Comparison of ENCODE assay signal across 1 cellular context in genomic region chr20:32820000-32820697, GRCh38.
TF ChIP-seq lines count a peak whose summit lies in the region.

No MANE protein-coding gene starts in this region.

TF ChIP-seq in HepG2, 621 proteins besides CTCF, POLR2A, EP300 and RAD21 (continued from another document and continues in another):
- TF ChIP-seq ZNF800 (CRISPR knock-in tag; IDR thresholded peaks at IDR 0.05) (no peak), NFKB2 (CRISPR knock-in tag; IDR thresholded peaks at IDR 0.05; ENCODE audit: borderline replicate concordance) (0 out of 2 replicates have a peak, but pooled peaks have one; percentile 22), ZNF773 (CRISPR knock-in tag; IDR thresholded peaks at IDR 0.05; ENCODE audit: borderline replicate concordance) (peak; percentile 43; the same call in 1 of the 2 replicates), ZBTB25 (CRISPR knock-in tag; IDR thresholded peaks at IDR 0.05) (peak; percentile 66; the same call in 1 of the 2 replicates), SMAD1 (CRISPR knock-in tag; IDR thresholded peaks at IDR 0.05; ENCODE audit: borderline replicate concordance, low read depth) (peak; percentile 82; the same call in 1 of the 2 replicates), CHCHD3 (CRISPR knock-in tag; IDR thresholded peaks at IDR 0.05) (peak; percentile 87; the same call in 1 of the 2 replicates), CBFB (CRISPR knock-in tag; IDR thresholded peaks at IDR 0.05) (0 out of 2 replicates have a peak, but pooled peaks have one; percentile 52), KMT2B (CRISPR knock-in tag; IDR thresholded peaks at IDR 0.05) (peak; percentile 76; the same call in 1 of the 2 replicates), ZNF749 (CRISPR knock-in tag; IDR thresholded peaks at IDR 0.05; ENCODE audit: borderline replicate concordance) (0 out of 2 replicates have a peak, but pooled peaks have one; percentile 43), GATAD1 (CRISPR knock-in tag; IDR thresholded peaks at IDR 0.05) (peak; percentile 29; the same call in 1 of the 2 replicates), ZNF30 (CRISPR knock-in tag; IDR thresholded peaks at IDR 0.05) (no peak), ELF4 (CRISPR knock-in tag; IDR thresholded peaks at IDR 0.05; ENCODE audit: borderline replicate concordance) (no peak), ZNF720 (CRISPR knock-in tag; IDR thresholded peaks at IDR 0.05) (no peak), KIAA2018 (CRISPR knock-in tag; IDR thresholded peaks at IDR 0.05; ENCODE audit: borderline replicate concordance) (no peak), ZFP1 (CRISPR knock-in tag; IDR thresholded peaks at IDR 0.05) (0 out of 2 replicates have a peak, but pooled peaks have one; percentile 18), HMGA1 (CRISPR knock-in tag; conservative IDR thresholded peaks at IDR 0.05) (no peak), ATF6 (CRISPR knock-in tag; conservative IDR thresholded peaks at IDR 0.05) (no peak), BRD4 (CRISPR knock-in tag; IDR thresholded peaks at IDR 0.05) (peak; percentile 49; the same call in 1 of the 2 replicates), RFXAP (CRISPR knock-in tag; IDR thresholded peaks at IDR 0.05; ENCODE audit: borderline replicate concordance) (peak; percentile 61; the same call in 1 of the 2 replicates), ZBTB40 (IDR thresholded peaks at IDR 0.05) (no peak), ZBTB40 (CRISPR knock-in tag; IDR thresholded peaks at IDR 0.05) (peak; percentile 72; the same call in 1 of the 2 replicates), PRDM4 (CRISPR knock-in tag; IDR thresholded peaks at IDR 0.05; ENCODE audit: borderline replicate concordance) (0 out of 2 replicates have a peak, but pooled peaks have one; percentile 62), POGZ (CRISPR knock-in tag; IDR thresholded peaks at IDR 0.05) (peak; percentile 62; the same call in 1 of the 2 replicates), ZBTB7A (CRISPR knock-in tag; IDR thresholded peaks at IDR 0.05) (peak; percentile 96), PHF20 (CRISPR knock-in tag; IDR thresholded peaks at IDR 0.05) (peak; percentile 76)
